1 cellular context compared by ENCODE assay signal in genomic region chr11:46122955-46123354, GRCh38.
TF ChIP-seq lines count a peak whose summit lies in the region.

No MANE protein-coding gene starts in this region.

TF ChIP-seq in K562, 482 proteins besides CTCF, POLR2A, EP300 and RAD21 (continued from another document):
- peak; percentile 17; the same call in 1 of the 2 replicates for TF ChIP-seq CBFA2T3 (IDR thresholded peaks at IDR 0.05)
- 0 out of 2 replicates have a peak, but pooled peaks have one; percentile 42 for TF ChIP-seq JUN (IDR thresholded peaks at IDR 0.05; ENCODE audit: borderline replicate concordance, low read depth, low read length)
- TF ChIP-seq JUN (CRISPR knock-in tag; IDR thresholded peaks at IDR 0.05; ENCODE audit: borderline replicate concordance) = no peak
- TF ChIP-seq MEF2A (IDR thresholded peaks at IDR 0.05; ENCODE audit: control insufficient read depth, low read depth, low read length) = peak; percentile 76
- TF ChIP-seq ARID1B (IDR thresholded peaks at IDR 0.05) = 0 out of 2 replicates have a peak, but pooled peaks have one; percentile 41
- TF ChIP-seq RBM22 (IDR thresholded peaks at IDR 0.05; ENCODE audit: low read depth, low read length, poor library complexity, severe bottlenecking) = no peak
- peak; percentile 83 for TF ChIP-seq JUND (IDR thresholded peaks at IDR 0.05; ENCODE audit: borderline replicate concordance, low read depth, low read length)
- TF ChIP-seq JUND (tag; IDR thresholded peaks at IDR 0.05; ENCODE audit: borderline replicate concordance, low read depth, low read length) = no peak; the same call in 2 of the 3 replicates
- no peak for TF ChIP-seq SIX5 (IDR thresholded peaks at IDR 0.05; ENCODE audit: borderline replicate concordance in 1 of 2, insufficient read depth in 1 of 2, low read depth in 1 of 2, low read length in 2 of 2)
- TF ChIP-seq, protein P1, sequence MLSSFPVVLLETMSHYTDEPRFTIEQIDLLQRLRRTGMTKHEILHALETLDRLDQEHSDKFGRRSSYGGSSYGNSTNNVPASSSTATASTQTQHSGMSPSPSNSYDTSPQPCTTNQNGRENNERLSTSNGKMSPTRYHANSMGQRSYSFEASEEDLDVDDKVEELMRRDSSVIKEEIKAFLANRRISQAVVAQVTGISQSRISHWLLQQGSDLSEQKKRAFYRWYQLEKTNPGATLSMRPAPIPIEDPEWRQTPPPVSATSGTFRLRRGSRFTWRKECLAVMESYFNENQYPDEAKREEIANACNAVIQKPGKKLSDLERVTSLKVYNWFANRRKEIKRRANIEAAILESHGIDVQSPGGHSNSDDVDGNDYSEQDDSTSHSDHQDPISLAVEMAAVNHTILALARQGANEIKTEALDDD (IDR thresholded peaks at IDR 0.05) = peak; percentile 76
- TF ChIP-seq CUX1 (CRISPR knock-in tag; IDR thresholded peaks at IDR 0.05) = no peak
- TF ChIP-seq MTA3 (IDR thresholded peaks at IDR 0.05; ENCODE audit: borderline replicate concordance) = no peak
- TF ChIP-seq SMARCA4 (IDR thresholded peaks at IDR 0.05) = 0 out of 2 replicates have a peak, but pooled peaks have one; percentile 32
- peak; percentile 64; the same call in 1 of the 2 replicates for TF ChIP-seq MEF2D (tag; conservative IDR thresholded peaks at IDR 0.05; ENCODE audit: low read depth)
- no peak for TF ChIP-seq ZNF766 (CRISPR knock-in tag; conservative IDR thresholded peaks at IDR 0.05)
- TF ChIP-seq RBFOX2 (IDR thresholded peaks at IDR 0.05; ENCODE audit: low read depth, low read length) = no peak
- no peak for TF ChIP-seq ADNP (tag; IDR thresholded peaks at IDR 0.05)
- peak; percentile 79 for TF ChIP-seq FOSL1 (tag; conservative IDR thresholded peaks at IDR 0.05)
- TF ChIP-seq C11orf30 (IDR thresholded peaks at IDR 0.05; ENCODE audit: low read depth) = peak; percentile 10; the same call in 1 of the 2 replicates
- TF ChIP-seq, protein P2, sequence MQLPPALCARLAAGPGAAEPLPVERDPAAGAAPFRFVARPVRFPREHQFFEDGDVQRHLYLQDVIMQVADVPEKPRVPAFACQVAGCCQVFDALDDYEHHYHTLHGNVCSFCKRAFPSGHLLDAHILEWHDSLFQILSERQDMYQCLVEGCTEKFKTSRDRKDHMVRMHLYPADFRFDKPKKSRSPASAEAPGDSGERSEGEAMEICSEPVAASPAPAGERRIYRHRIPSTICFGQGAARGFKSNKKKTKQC (CRISPR knock-in tag; IDR thresholded peaks at IDR 0.05) = no peak
- TF ChIP-seq PTTG1 (tag; IDR thresholded peaks at IDR 0.05; ENCODE audit: low read depth) = no peak
- no peak for TF ChIP-seq SMARCC2 (IDR thresholded peaks at IDR 0.05; ENCODE audit: low read depth)
- TF ChIP-seq TCF3 (CRISPR knock-in tag; IDR thresholded peaks at IDR 0.05) = 0 out of 2 replicates have a peak, but pooled peaks have one; percentile 11
- TF ChIP-seq, protein P3, sequence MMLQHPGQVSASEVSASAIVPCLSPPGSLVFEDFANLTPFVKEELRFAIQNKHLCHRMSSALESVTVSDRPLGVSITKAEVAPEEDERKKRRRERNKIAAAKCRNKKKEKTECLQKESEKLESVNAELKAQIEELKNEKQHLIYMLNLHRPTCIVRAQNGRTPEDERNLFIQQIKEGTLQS (IDR thresholded peaks at IDR 0.05) = peak; percentile 70
- TF ChIP-seq, protein P3 (CRISPR knock-in tag; conservative IDR thresholded peaks at IDR 0.05) = no peak
- TF ChIP-seq NONO (IDR thresholded peaks at IDR 0.05; ENCODE audit: low read depth in 2 of 2, low read length in 1 of 2) = no peak
TF ChIP-seq in K562: peak in this region for 12.
